In genomic region chr1:158563852-158564251, GRCh38 we compare ENCODE assay signal across 21 cellular contexts.
"Had no signal": no experiment of that assay in that cellular context is flagged by ENCODE, and none has a peak within 500 bp of the region (broad histone marks: within the 10 kb centered on the region; RNA-seq: fewer than 3 reads in every experiment).

No MANE protein-coding gene starts in this region.

- H3K9me3 ChIP-seq: adrenal gland, body of pancreas, gastrocnemius medialis, left lung, spleen, testis, upper lobe of right lung had no signal

- H3K4me1 ChIP-seq: adrenal gland, body of pancreas, gastrocnemius medialis, testis, upper lobe of right lung had no signal

- H3K4me3 Mint-ChIP-seq: central memory CD8-positive, alpha-beta T cell; nephron progenitor cell had no signal

- H3K4me3 ChIP-seq: adrenal gland, body of pancreas, gastrocnemius medialis, left lung, spleen, testis, upper lobe of right lung had no signal

- H3K9me3 Mint-ChIP-seq: activated T-helper 2 cell treated with anti-CD3 and anti-CD28 coated beads, Interferon-gamma antibody, Interleukin-2, Interleukin-4, amounts not matched to agents 10 μg/mL and 5 μg/mL and 100 μg/mL, durations not matched to agents 14 hours and 24 hours and 36 hours; central memory CD8-positive, alpha-beta T cell; nephron progenitor cell had no signal

- H3K4me1 Mint-ChIP-seq: central memory CD8-positive, alpha-beta T cell; nephron progenitor cell had no signal

- H3K36me3 ChIP-seq: adrenal gland, gastrocnemius medialis, left lung, spleen, upper lobe of right lung, WERI-Rb-1 had no signal

- H3K27me3 ChIP-seq: adrenal gland, body of pancreas, gastrocnemius medialis, left lung, testis, upper lobe of right lung had no signal

- DNase-seq: activated CD4-positive, alpha-beta T cell treated with anti-CD3 and anti-CD28 coated beads for 48 hours; activated CD8-positive, alpha-beta memory T cell treated with anti-CD3 and anti-CD28 coated beads for 24 hours; activated naive CD4-positive, alpha-beta T cell treated with anti-CD3 and anti-CD28 coated beads, Interleukin-2, amount 50 U/mL, for 16 hours; adrenal gland; body of pancreas; cortex of kidney; effector CD8-positive, alpha-beta T cell; gastrocnemius medialis; left lung; mesenchymal stem cell; nephron progenitor cell; spleen; stimulated activated CD4-positive, alpha-beta T cell treated with anti-CD3 and anti-CD28 coated beads, Interleukin-1b, Interleukin-23, amount 100 ng/mL, for 48 hours; stimulated activated naive CD4-positive, alpha-beta T cell treated with Interleukin-2 at 50 U/mL for 16 hours; T1000; testis; upper lobe of right lung; WERI-Rb-1 had no signal

- H3K27ac Mint-ChIP-seq: activated T-helper 2 cell treated with anti-CD3 and anti-CD28 coated beads, Interferon-gamma antibody, Interleukin-2, Interleukin-4, amounts not matched to agents 10 μg/mL and 5 μg/mL and 100 μg/mL, durations not matched to agents 14 hours and 24 hours and 36 hours; nephron progenitor cell had no signal

- H3K27ac ChIP-seq: adrenal gland, body of pancreas, gastrocnemius medialis, testis, upper lobe of right lung, WERI-Rb-1 had no signal

- ATAC-seq: body of pancreas, gastrocnemius medialis, left lung, sciatic nerve, upper lobe of right lung had no signal
